Comparison of ENCODE assay signal across 12 cellular contexts in the genomic region with DNA sequence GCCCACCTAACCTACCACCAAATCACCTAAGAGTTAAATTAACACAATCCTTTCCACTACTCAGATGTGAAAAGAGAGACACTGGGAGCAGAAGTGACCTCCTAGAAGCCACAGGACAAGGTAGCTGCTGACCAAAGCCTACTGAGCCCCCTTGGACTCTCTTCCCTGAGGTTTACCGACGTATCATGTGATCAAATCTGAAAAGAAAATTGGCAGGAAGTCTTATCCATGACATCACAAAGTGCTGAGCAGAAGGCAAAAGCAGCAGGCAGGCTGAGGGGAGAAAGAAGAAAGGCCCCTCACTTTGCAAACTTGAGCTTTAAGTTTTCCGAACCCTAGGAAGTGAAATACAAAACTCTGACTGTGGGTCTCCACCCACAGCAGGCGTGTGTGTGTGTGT. TPM values are rescaled to one million over a fixed set of nuclear protein-coding genes. Genes with fewer than 3 reads are reported as not detected.
DNase-seq lines count a peak whose midpoint lies in the region; ATAC-seq, FAIRE-seq and TF ChIP-seq lines count a peak whose summit lies in the region.
"Had no signal": no experiment of that assay in that cellular context is flagged by ENCODE, and none has a peak within 500 bp of the region (broad histone marks: within the 10 kb centered on the region; RNA-seq: fewer than 3 reads in every experiment).

No MANE protein-coding gene starts in this region.

- peaks cover 11% of the 10 kb centered on the region for H3K79me1 ChIP-seq in mesenchymal stem cell (replicated peaks; ENCODE audit: low read length, poor library complexity, severe bottlenecking)

- CTCF ChIA-PET in endothelial cell of umbilical vein (lab: Charles Lee) = interaction anchor here (0.7 to 5.6 kb wide), 4 partner anchors 11 to 142 kb away, joined by 3 to 70 read pairs (median 4); partner anchors contain the start of gene PRELID2

- no peak for ATAC-seq in GM18517 (IDR thresholded peaks at IDR 0.05; ENCODE audit: unreplicated experiment)
- ATAC-seq: CD8-positive, alpha-beta T cell had no signal

- no peak overlapping the region for H2BK120ac ChIP-seq in mesenchymal stem cell (ENCODE audit: low read depth, low read length)

- no peak overlapping the region for H4K91ac ChIP-seq in mesenchymal stem cell (ENCODE audit: low read length)

- in situ Hi-C loops in astrocyte of the cerebellum (cut with HindIII; ENCODE audit: low sequenced_read_pairs) = no loop called here

- H3K14ac ChIP-seq in mesenchymal stem cell (ENCODE audit: low read length in 2 of 2) = no peak overlapping the region

- no peaks in the 10 kb centered on the region for H3K27me3 ChIP-seq in endothelial cell of umbilical vein (ENCODE audit: control insufficient read depth in 2 of 2, insufficient read depth in 2 of 2, low read length in 2 of 2)
- no peaks in the 10 kb centered on the region for H3K27me3 ChIP-seq in mesenchymal stem cell (ENCODE audit: control insufficient read depth in 1 of 2, insufficient read depth in 1 of 2, low read length in 2 of 2)

- H3K4me1 ChIP-seq in endothelial cell of umbilical vein (ENCODE audit: control insufficient read depth, extremely low read depth, insufficient read depth, low read length) = peaks cover 12% of the 10 kb centered on the region
- no peaks in the 10 kb centered on the region for H3K4me1 ChIP-seq in mesenchymal stem cell (ENCODE audit: control insufficient read depth, insufficient read depth, low read depth, low read length)

- H2BK12ac ChIP-seq in mesenchymal stem cell (ENCODE audit: low read length in 2 of 2) = no peak overlapping the region

- no peaks in the 10 kb centered on the region for H3K9me1 ChIP-seq in endothelial cell of umbilical vein (replicated peaks; ENCODE audit: control insufficient read depth, extremely low read depth, insufficient read depth, low read length)

- no peak overlapping the region for H3K4me2 ChIP-seq in endothelial cell of umbilical vein (ENCODE audit: insufficient read depth, low read length)
- no peak overlapping the region for H3K4me2 ChIP-seq in mesenchymal stem cell (ENCODE audit: low read length, poor library complexity, severe bottlenecking)

- 77% methylated on average over 3 of the region's 4 CpGs for WGBS in mesenchymal stem cell

- H3K36me3 ChIP-seq in endothelial cell of umbilical vein (ENCODE audit: control insufficient read depth in 2 of 2, extremely low read depth in 1 of 2, insufficient read depth in 2 of 2, low read length in 2 of 2) (no peaks in the 10 kb centered on the region), mesenchymal stem cell (ENCODE audit: control insufficient read depth in 1 of 2, insufficient read depth in 2 of 2, low read depth in 1 of 2, low read length in 2 of 2) (no peaks in the 10 kb centered on the region)

- H3K9me3 ChIP-seq in endothelial cell of umbilical vein (replicated peaks; ENCODE audit: control insufficient read depth, insufficient read depth, low read length) = no peaks in the 10 kb centered on the region
- no peaks in the 10 kb centered on the region for H3K9me3 ChIP-seq in mesenchymal stem cell (ENCODE audit: control insufficient read depth, low read length)

- H3K4me3 ChIP-seq in astrocyte of the cerebellum (ENCODE audit: low read depth, low read length) = no peak overlapping the region
- no peak overlapping the region for H3K4me3 ChIP-seq in endothelial cell of umbilical vein (replicated peaks in 1 of 3; ENCODE audit: insufficient read depth in 1 of 3, low read depth in 1 of 3, low read length in 3 of 3)
- no peak overlapping the region for H3K4me3 ChIP-seq in mesenchymal stem cell (ENCODE audit: insufficient read depth in 1 of 2, low read depth in 1 of 2, low read length in 2 of 2)
- H3K4me3 ChIP-seq: SK-N-MC had no signal

- H2AFZ ChIP-seq in endothelial cell of umbilical vein (ENCODE audit: low read depth, low read length) = peak overlapping the region; percentile 13
- H2AFZ ChIP-seq in mesenchymal stem cell (ENCODE audit: low read depth, low read length) = no peak overlapping the region

- BruUV-seq in endothelial cell of umbilical vein (replicated peaks; lab: Mats Ljungman, UMichigan) = no TSS peak

- no peak for FAIRE-seq in endothelial cell of umbilical vein (lab: Jason Lieb, UNC)

- H4K20me1 ChIP-seq in endothelial cell of umbilical vein (replicated peaks; ENCODE audit: control insufficient read depth, extremely low read depth, insufficient read depth, low read length) = no peaks in the 10 kb centered on the region

- no peak overlapping the region for H2BK5ac ChIP-seq in mesenchymal stem cell (ENCODE audit: low read depth, low read length, poor library complexity, severe bottlenecking)

- no peak overlapping the region for H2AK5ac ChIP-seq in mesenchymal stem cell (ENCODE audit: low read length, severe bottlenecking)

- H3K18ac ChIP-seq in mesenchymal stem cell (ENCODE audit: low read depth in 1 of 2, low read length in 2 of 2) = peak overlapping the region in 1 of 2 experiments; percentile 3

- TF ChIP-seq CTCF in astrocyte of the cerebellum (IDR thresholded peaks at IDR 0.05; ENCODE audit: low read depth, low read length, missing control alignments) (no peak), endothelial cell of umbilical vein (IDR thresholded peaks at IDR 0.05; ENCODE audit: extremely low read depth in 1 of 2, insufficient read depth in 1 of 2, low read depth in 1 of 2, low read length in 2 of 2) (no peak)

- H3K9ac ChIP-seq in endothelial cell of umbilical vein (replicated peaks; ENCODE audit: extremely low read depth, insufficient read depth, low read length) (no peak overlapping the region), mesenchymal stem cell (ENCODE audit: low read length) (peak overlapping the region; percentile 69)

- peak overlapping the region in 1 of 2 experiments; percentile 56 for H3K4ac ChIP-seq in mesenchymal stem cell (ENCODE audit: low read depth in 1 of 2, low read length in 2 of 2)

- peak; percentile 57 for DNase-seq in astrocyte of the cerebellum (ENCODE audit: low read depth)
- no peak for DNase-seq in endothelial cell of umbilical vein (ENCODE audit: low read depth, low spot score)
- no peak for DNase-seq in mesenchymal stem cell
- DNase-seq in renal cortical epithelial cell (ENCODE audit: low read depth) = peak; percentile 38
- DNase-seq in iPS-NIHi11 (ENCODE audit: low spot score) = no peak
- no peak for DNase-seq in mesenteric fat pad (ENCODE audit: low spot score)
- DNase-seq: CD8-positive, alpha-beta T cell; NCI-H2227 treated with DMSO at 0.1 percent for 48 hours had no signal

- intact Hi-C loops in endothelial cell of umbilical vein (cut with micrococcal nuclease) = loop anchor here (2.0 to 10.0 kb wide), 4 partner anchors 71 to 1621 kb away; no protein-coding TSS in a partner anchor

- no peak overlapping the region for H3K23ac ChIP-seq in mesenchymal stem cell (ENCODE audit: low read length in 2 of 2)

- POLR2A ChIA-PET in endothelial cell of umbilical vein (lab: Charles Lee) = no interaction called here

- no peaks in the 10 kb centered on the region for H3K79me2 ChIP-seq in endothelial cell of umbilical vein (ENCODE audit: control insufficient read depth, insufficient read depth, low read length)

- TF ChIP-seq POLR2A in endothelial cell of umbilical vein (IDR thresholded peaks at IDR 0.05; ENCODE audit: low read depth, low read length) = no peak

- H3K27ac ChIP-seq in endothelial cell of umbilical vein (ENCODE audit: insufficient read depth, low read depth, low read length) = no peak overlapping the region
- H3K27ac ChIP-seq in mesenchymal stem cell (ENCODE audit: low read length, poor library complexity, severe bottlenecking) = no peak overlapping the region
- H3K27ac ChIP-seq: SK-N-MC had no signal

- no peak overlapping the region for H2BK15ac ChIP-seq in mesenchymal stem cell (ENCODE audit: low read depth, poor library complexity, severe bottlenecking)

- dilution Hi-C loops in endothelial cell of umbilical vein (cut with MboI; ENCODE audit: extremely low pct_ligation_motif_present, low sequenced_read_pairs) = no loop called here

- H4K8ac ChIP-seq in mesenchymal stem cell (ENCODE audit: low read length) = no peak overlapping the region

TF ChIP-seq in endothelial cell of umbilical vein, 7 proteins besides CTCF, POLR2A, EP300 and RAD21:
- TF ChIP-seq GATA2 (IDR thresholded peaks at IDR 0.05; ENCODE audit: insufficient read depth, insufficient read length, low read depth, low read length) = no peak

RNA-seq across cellular contexts. Expression of gene PRELID2, which starts 11.1 kb away (rescaled TPM):
- total RNA-seq in endothelial cell of umbilical vein (14.9 and 16.4 TPM in 2 replicates), renal cortical epithelial cell (24.8 and 43.1 TPM in 2 replicates), mesenteric fat pad (7.7 TPM)
- polyA plus RNA-seq in endothelial cell of umbilical vein = 3.2 and 3.5 TPM in 2 replicates
- 7.1 and 7.7 TPM in 2 replicates for polyA plus RNA-seq in endothelial cell of umbilical vein (2011; cell fraction: cytosol; rRNA removed)
- 8.1 and 11.1 TPM in 2 replicates for polyA plus RNA-seq in endothelial cell of umbilical vein (2011; cell fraction: nucleus; rRNA removed)
- polyA plus RNA-seq in endothelial cell of umbilical vein (2012) = 7.0 and 9.6 TPM in 2 replicates
- 14.3 and 25.0 TPM in 2 replicates for polyA minus RNA-seq in endothelial cell of umbilical vein
- polyA minus RNA-seq in endothelial cell of umbilical vein (2011; cell fraction: cytosol; rRNA and poly(A)+ RNA removed) = 0.72 TPM
- 60.2 and 76.4 TPM in 2 replicates for polyA minus RNA-seq in endothelial cell of umbilical vein (2011; cell fraction: nucleus; rRNA and poly(A)+ RNA removed)
- polyA plus RNA-seq in mesenchymal stem cell (2013, experiment 1 of 2) = 3.5 TPM
- polyA plus RNA-seq in mesenchymal stem cell (2013, experiment 2 of 2) = 3.7 TPM

RNA-seq across cellular contexts. Expression of gene GRXCR2, which starts 48.8 kb away (rescaled TPM):
- total RNA-seq in endothelial cell of umbilical vein = not detected in 2 replicates
- polyA plus RNA-seq in endothelial cell of umbilical vein = not detected in 2 replicates
- polyA plus RNA-seq in endothelial cell of umbilical vein (2011; cell fraction: cytosol; rRNA removed) = not detected in 2 replicates
- not detected in 2 replicates for polyA plus RNA-seq in endothelial cell of umbilical vein (2011; cell fraction: nucleus; rRNA removed)
- polyA plus RNA-seq in endothelial cell of umbilical vein (2012) = not detected in 2 replicates
- not detected in 2 replicates for polyA minus RNA-seq in endothelial cell of umbilical vein
- polyA minus RNA-seq in endothelial cell of umbilical vein (2011; cell fraction: cytosol; rRNA and poly(A)+ RNA removed) = not detected
- not detected in 2 replicates for polyA minus RNA-seq in endothelial cell of umbilical vein (2011; cell fraction: nucleus; rRNA and poly(A)+ RNA removed)
- not detected for polyA plus RNA-seq in mesenchymal stem cell (2013, experiment 1 of 2)
- not detected for polyA plus RNA-seq in mesenchymal stem cell (2013, experiment 2 of 2)
- not detected in 2 replicates for total RNA-seq in renal cortical epithelial cell
- not detected for total RNA-seq in mesenteric fat pad
- total RNA-seq: CD8-positive, alpha-beta T cell; H4 had no signal
- polyA plus RNA-seq: BJ had no signal

Comparison
In these comparisons a context has a peak if more than half of its experiments do, and no peak if none do; other contexts are left out.
1. DNase-seq: peak in astrocyte of the cerebellum (single experiment) and renal cortical epithelial cell (single experiment); none in endothelial cell of umbilical vein (single experiment), mesenchymal stem cell (single experiment), iPS-NIHi11 (single experiment) and mesenteric fat pad (single experiment).